ENCODE assay signal across 10 cellular contexts in the genomic region with DNA sequence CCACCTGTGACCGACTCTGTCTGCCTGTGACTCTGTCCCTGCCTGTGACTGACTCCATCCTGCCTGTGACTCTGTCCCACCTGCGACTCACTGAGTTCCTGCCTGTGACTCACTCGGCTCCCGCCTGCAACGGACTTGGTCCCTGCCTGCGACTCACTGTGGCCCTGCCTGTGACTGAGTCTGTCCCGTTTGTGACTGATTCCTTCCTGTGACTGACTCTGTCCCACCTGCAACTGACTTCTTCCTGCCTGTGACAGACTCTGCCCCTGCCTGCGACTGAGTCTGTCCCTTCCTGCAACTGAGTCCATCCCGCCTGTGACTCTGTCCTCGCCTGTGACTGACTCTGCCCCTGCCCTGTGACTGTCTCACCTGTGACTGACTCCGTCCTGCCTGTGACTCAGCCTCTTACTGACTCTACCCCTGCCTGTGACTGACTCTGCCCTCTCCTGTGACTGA. TPM values are rescaled to one million over a fixed set of nuclear protein-coding genes. Genes with fewer than 3 reads are reported as not detected.
DNase-seq lines count a peak whose midpoint lies in the region; ATAC-seq and TF ChIP-seq lines count a peak whose summit lies in the region.
"Had no signal": no experiment of that assay in that cellular context is flagged by ENCODE, and none has a peak within 500 bp of the region (broad histone marks: within the 10 kb centered on the region; RNA-seq: fewer than 3 reads in every experiment).

No MANE protein-coding gene starts in this region.

- intact Hi-C loops in mucosa of descending colon (cut with DNase I, micrococcal nuclease), result no loop called here

- no peaks in the 10 kb centered on the region for H3K9me3 Mint-ChIP-seq in activated T-helper 17 cell treated with anti-CD3 and anti-CD28 coated beads, Interleukin-2, amount 50 U/mL, for 72 hours

- peak overlapping the region; percentile 37 for H3K4me3 Mint-ChIP-seq in activated T-helper 17 cell treated with anti-CD3 and anti-CD28 coated beads, Interleukin-2, amount 50 U/mL, for 72 hours

- H3K9me3 ChIP-seq in mucosa of descending colon, result no peaks in the 10 kb centered on the region

- H3K36me3 ChIP-seq in mucosa of descending colon (ENCODE audit: low read depth), result peaks cover 16% of the 10 kb centered on the region

- DNase-seq in activated CD4-positive, CD25-positive, alpha-beta regulatory T cell treated with anti-CD3 and anti-CD28 coated beads, Interleukin-2, amount 50 U/mL, for 72 hours, result no peak
- DNase-seq in mucosa of descending colon (peak in 1 of 3 donors; percentile 68), CD1c-positive myeloid dendritic cell (ENCODE audit: extremely low spot score) (no peak), C1 segment of cervical spinal cord (lab: John Stamatoyannopoulos, UW) (no peak), NCI-H1105 treated with DMSO at 0.1 percent for 48 hours (lab: John Stamatoyannopoulos, UW) (no peak)
- peak; percentile 67 for DNase-seq in stimulated activated naive CD8-positive, alpha-beta T cell treated with anti-CD3 and anti-CD28 coated beads, Interleukin-15, Interleukin-2, amounts not matched to agents 100 U/mL and 50 U/mL, for 24 hours
- DNase-seq: Karpas-422, nucleus accumbens had no signal

- no peak overlapping the region for H3K4me3 ChIP-seq in mucosa of descending colon

- peak overlapping the region; percentile 75 for H3K27ac Mint-ChIP-seq in activated T-helper 17 cell treated with anti-CD3 and anti-CD28 coated beads, Interleukin-2, amount 50 U/mL, for 72 hours

- no peaks in the 10 kb centered on the region for H3K4me1 ChIP-seq in mucosa of descending colon (ENCODE audit: low read depth)

- H3K27me3 Mint-ChIP-seq in activated T-helper 17 cell treated with anti-CD3 and anti-CD28 coated beads, Interleukin-2, amount 50 U/mL, for 72 hours, result no peaks in the 10 kb centered on the region

- peaks cover 26% of the 10 kb centered on the region for H3K4me1 Mint-ChIP-seq in activated T-helper 17 cell treated with anti-CD3 and anti-CD28 coated beads, Interleukin-2, amount 50 U/mL, for 72 hours

- peak; percentile 87 to 88 for ATAC-seq in activated CD4-positive, CD25-positive, alpha-beta regulatory T cell treated with anti-CD3 and anti-CD28 coated beads, Interleukin-2, amount 50 U/mL, for 24 hours
- ATAC-seq in activated T-helper 17 cell treated with anti-CD3 and anti-CD28 coated beads, Interleukin-2, amount 50 U/mL, for 72 hours (replicated peaks), result peak; percentile 88
- ATAC-seq in mucosa of descending colon, result peak; percentile 83
- ATAC-seq in stimulated activated naive CD8-positive, alpha-beta T cell treated with anti-CD3 and anti-CD28 coated beads, Interleukin-15, Interleukin-2, amounts not matched to agents 100 U/mL and 50 U/mL, for 24 hours, result peak; percentile 94

- peaks cover 78% of the 10 kb centered on the region for H3K36me3 Mint-ChIP-seq in activated T-helper 17 cell treated with anti-CD3 and anti-CD28 coated beads, Interleukin-2, amount 50 U/mL, for 72 hours (ENCODE audit: low read depth)

- no peak for TF ChIP-seq CTCF in mucosa of descending colon (IDR thresholded peaks at IDR 0.05)

RNA-seq across cellular contexts. Expression of gene UVSSA, which starts 9.6 kb away (rescaled TPM):
- 10 to 100 TPM; 15.8 to 22.3 TPM for total RNA-seq in activated T-helper 17 cell treated with anti-CD3 and anti-CD28 coated beads, Interleukin-2, amount 50 U/mL, for 72 hours
- 10 to 100 TPM; 31.7 to 39.9 (median 36.8) TPM for total RNA-seq in mucosa of descending colon

RNA-seq across cellular contexts. Expression of gene MAEA, which starts 47.7 kb away (rescaled TPM):
- total RNA-seq in activated T-helper 17 cell treated with anti-CD3 and anti-CD28 coated beads, Interleukin-2, amount 50 U/mL, for 72 hours, result 10 to 100 TPM; 61.4 to 62.8 TPM
- total RNA-seq in mucosa of descending colon, result 100 to 1,000 TPM in 1 of 3 donors, 10 to 100 TPM in 2; 75.5 to 112 (median 98.4) TPM
